ENCODE assay signal across 1 cellular context in the genomic region with DNA sequence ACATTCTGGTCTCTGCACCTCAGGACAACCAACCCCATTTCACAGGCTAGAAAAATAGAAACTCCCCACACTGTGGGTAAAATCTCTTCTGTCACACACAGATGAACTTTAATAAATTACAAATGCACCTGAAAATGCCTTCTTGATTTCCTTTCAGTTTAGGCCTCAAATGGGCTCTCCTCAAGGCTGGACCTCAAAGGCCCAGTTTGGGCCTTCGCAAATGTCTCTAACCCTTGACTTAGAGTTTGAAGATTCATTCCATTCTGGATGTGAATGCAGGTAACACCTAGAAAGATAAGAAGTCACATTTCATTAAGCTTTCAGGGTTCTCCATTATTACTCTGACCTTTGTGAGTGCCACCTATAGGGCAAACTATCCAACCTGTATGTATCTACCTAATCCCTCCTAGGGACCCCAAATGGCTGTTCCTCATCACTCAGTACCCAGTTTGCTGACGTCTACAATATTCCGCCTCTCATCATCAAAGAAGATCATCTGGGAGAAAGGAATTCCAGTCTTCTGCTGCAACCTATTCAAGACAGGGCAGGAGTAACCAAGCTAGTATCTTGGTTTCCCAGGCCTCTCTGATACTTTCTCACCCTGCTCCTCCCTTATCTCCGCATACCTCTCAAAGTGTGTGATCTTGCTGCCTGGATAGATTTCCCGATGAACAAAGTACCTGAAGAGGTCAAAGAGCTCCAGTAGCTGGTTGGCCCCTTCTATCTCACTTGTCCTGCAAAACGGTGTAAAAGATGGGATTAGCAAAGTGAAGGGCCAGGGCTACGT.
TF ChIP-seq lines count a peak whose summit lies in the region.

No MANE protein-coding gene starts in this region.

TF ChIP-seq in endothelial cell of umbilical vein, 7 proteins besides CTCF, POLR2A, EP300 and RAD21:
- TF ChIP-seq POLR2AphosphoS5 (IDR thresholded peaks at IDR 0.05; ENCODE audit: insufficient read depth, low read depth, low read length) (no peak), JUN (IDR thresholded peaks at IDR 0.05; ENCODE audit: borderline replicate concordance, insufficient read depth, insufficient read length, low read depth) (no peak), EZH2 (IDR thresholded peaks at IDR 0.05; ENCODE audit: borderline replicate concordance, low read depth, low read length, severe bottlenecking) (no peak)
